ENCODE assay signal across 11 cellular contexts in genomic region chr7:112571852-112572607, GRCh38.
DNase-seq lines count a peak whose midpoint lies in the region; ATAC-seq lines count a peak whose summit lies in the region.
"Had no signal": no experiment of that assay in that cellular context is flagged by ENCODE, and none has a peak within 500 bp of the region (broad histone marks: within the 10 kb centered on the region; RNA-seq: fewer than 3 reads in every experiment).

No MANE protein-coding gene starts in this region.

- ATAC-seq in GM19351 (IDR thresholded peaks at IDR 0.05; ENCODE audit: unreplicated experiment) (peak; percentile 52), GM21367 (IDR thresholded peaks at IDR 0.05; ENCODE audit: unreplicated experiment) (no peak)

- DNase-seq in COLO668 (lab: John Stamatoyannopoulos, UW; ENCODE audit: unreplicated experiment) (peak; percentile 50), OCI-M1 (lab: John Stamatoyannopoulos, UW) (peak; percentile 76), iPS-NIHi7 (ENCODE audit: extremely low spot score) (peak; percentile 27), anterior cingulate cortex (lab: John Stamatoyannopoulos, UW) (no peak), DMS79 (lab: John Stamatoyannopoulos, UW) (no peak)
- no peak for DNase-seq in activated CD4-positive, CD25-positive, alpha-beta regulatory T cell (lab: John Stamatoyannopoulos, UW)
- DNase-seq: activated CD4-positive, alpha-beta T cell treated with anti-CD3 and anti-CD28 coated beads, Interleukin-2, amount 50 U/mL, for 4 hours; amniotic stem cell; GF-D8 had no signal

Comparison
In these comparisons a context has a peak if more than half of its experiments do, and no peak if none do; other contexts are left out.
1. DNase-seq: peak in COLO668 (single experiment), OCI-M1 (single experiment) and iPS-NIHi7 (single experiment); none in anterior cingulate cortex (0 of 58), DMS79 (single experiment) and activated CD4-positive, CD25-positive, alpha-beta regulatory T cell (0 of 4).